ENCODE assay signal across 30 cellular contexts in genomic region chr7:31991406-31991805, GRCh38.
"Had no signal": no experiment of that assay in that cellular context is flagged by ENCODE, and none has a peak within 500 bp of the region (broad histone marks: within the 10 kb centered on the region; RNA-seq: fewer than 3 reads in every experiment).

No MANE protein-coding gene starts in this region.

- DNase-seq: activated B cell treated with CpG ODN at 0.5 μM for 24 hours; activated CD4-positive, alpha-beta T cell treated with anti-CD3 and anti-CD28 coated beads for 48 hours; activated CD4-positive, alpha-beta T cell treated with anti-CD3 and anti-CD28 coated beads, Interleukin-2, amount 50 U/mL, for 1 hour; activated CD4-positive, alpha-beta T cell treated with anti-CD3 and anti-CD28 coated beads, Interleukin-2, amount 50 U/mL, for 48 hours; activated CD8-positive, alpha-beta memory T cell treated with anti-CD3 and anti-CD28 coated beads for 24 hours; activated CD8-positive, alpha-beta T cell treated with anti-CD3 and anti-CD28 coated beads for 36 hours; activated effector memory CD4-positive, alpha-beta T cell treated with anti-CD3 and anti-CD28 coated beads, Interleukin-2, amount 50 U/mL, for 16 hours; activated naive CD4-positive, alpha-beta T cell treated with anti-CD3 and anti-CD28 coated beads for 36 hours; activated naive CD8-positive, alpha-beta T cell treated with anti-CD3 and anti-CD28 coated beads for 36 hours; activated naive CD8-positive, alpha-beta T cell treated with anti-CD3 and anti-CD28 coated beads, Interleukin-2, amount 50 U/mL, for 24 hours; activated T-cell treated with anti-CD3 and anti-CD28 coated beads, Interleukin-2, amount 50 U/mL, for 1 hour; activated T-cell treated with anti-CD3 and anti-CD28 coated beads, Interleukin-2, amount 50 U/mL, for 48 hours; central memory CD4-positive, alpha-beta T cell; dorsolateral prefrontal cortex; effector memory CD4-positive, alpha-beta T cell; endodermal cell; erythroblast; foreskin keratinocyte; gastrocnemius medialis; glutamatergic neuron; heart left ventricle; T-helper 1 cell; T-helper 17 cell; T1000; WERI-Rb-1 had no signal

- ATAC-seq: activated CD4-positive, CD25-positive, alpha-beta regulatory T cell treated with anti-CD3 and anti-CD28 coated beads, Interleukin-2, amount 50 U/mL, for 24 hours; activated CD8-positive, alpha-beta T cell treated with anti-CD3 and anti-CD28 coated beads for 36 hours; activated naive CD8-positive, alpha-beta T cell treated with anti-CD3 and anti-CD28 coated beads, Interleukin-2, amount 50 U/mL, for 24 hours; foreskin keratinocyte; gastrocnemius medialis; T-helper 17 cell had no signal

- H3K27me3 ChIP-seq: breast epithelium, cardiac muscle cell, dorsolateral prefrontal cortex, esophagus muscularis mucosa, foreskin keratinocyte, gastrocnemius medialis, heart left ventricle had no signal

- H3K9me3 ChIP-seq: breast epithelium, esophagus muscularis mucosa, gastrocnemius medialis, heart left ventricle had no signal

- H3K27ac ChIP-seq: breast epithelium, cardiac muscle cell, coronary artery, esophagus muscularis mucosa, foreskin keratinocyte, gastrocnemius medialis, heart left ventricle, WERI-Rb-1 had no signal

- H3K4me1 ChIP-seq: breast epithelium, foreskin keratinocyte, gastrocnemius medialis had no signal

- H3K36me3 ChIP-seq: breast epithelium, cardiac muscle cell, esophagus muscularis mucosa, gastrocnemius medialis, heart left ventricle, WERI-Rb-1 had no signal

- H3K4me3 ChIP-seq: breast epithelium, cardiac muscle cell, coronary artery, dorsolateral prefrontal cortex, esophagus muscularis mucosa, gastrocnemius medialis, heart left ventricle had no signal
